Comparison of ENCODE assay signal across 8 cellular contexts in the genomic region with DNA sequence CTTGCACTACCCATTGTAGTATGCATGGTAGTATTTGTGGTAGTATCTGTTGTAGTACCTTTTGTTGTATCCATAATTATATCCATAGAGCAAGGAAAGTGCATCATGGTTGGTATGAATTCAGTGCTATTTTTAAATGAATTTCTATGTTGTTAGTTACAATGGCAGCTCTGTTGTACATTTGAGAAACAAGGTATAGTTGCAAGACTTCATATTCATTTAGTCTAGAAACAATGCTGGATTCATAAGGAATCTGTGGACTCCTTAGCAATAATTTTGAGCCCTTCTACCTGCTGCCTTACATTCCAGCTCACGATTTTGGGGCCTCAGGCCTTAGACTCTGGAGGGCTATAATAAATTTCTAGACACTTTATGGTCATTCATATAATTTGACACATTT.
"Had no signal": no experiment of that assay in that cellular context is flagged by ENCODE, and none has a peak within 500 bp of the region (broad histone marks: within the 10 kb centered on the region; RNA-seq: fewer than 3 reads in every experiment).

No MANE protein-coding gene starts in this region.

- H3K27ac ChIP-seq: HL-60 had no signal

- H3K4me1 Mint-ChIP-seq: IgD-negative memory B cell had no signal

- H3K27me3 Mint-ChIP-seq: IgD-negative memory B cell had no signal

- H3K27ac Mint-ChIP-seq: IgD-negative memory B cell had no signal

- H3K4me3 Mint-ChIP-seq: IgD-negative memory B cell had no signal

- DNase-seq: IMR-90, KBM-7, KG1 had no signal

- FAIRE-seq: HepG2, HTR-8/SVneo, K562 had no signal

- ATAC-seq: HepG2, K562 had no signal

- H3K4me3 ChIP-seq: K562 had no signal

- H3K9me3 Mint-ChIP-seq: IgD-negative memory B cell had no signal

- H3K36me3 Mint-ChIP-seq: IgD-negative memory B cell had no signal
